ENCODE assay signal across 7 cellular contexts in genomic region chr19:6464070-6464873, GRCh38.
DNase-seq lines count a peak whose midpoint lies in the region; ATAC-seq lines count a peak whose summit lies in the region.

TSS of gene CRB3 (plus strand) at chr19:6464271. CDS start at chr19:6464702, 431 bp downstream.

- peaks cover 20 to 33% of the 10 kb centered on the region in 2 donors for H3K4me1 Mint-ChIP-seq in stimulated activated naive B cell treated with anti-CD40 and anti-IgM and Interleukin-4, amounts not matched to agents 10 μg/mL and 1 μg/mL and 100 μg/mL, for 72 hours

- H3K27me3 Mint-ChIP-seq in stimulated activated naive B cell treated with anti-CD40 and anti-IgM and Interleukin-4, amounts not matched to agents 10 μg/mL and 1 μg/mL and 100 μg/mL, for 72 hours = peaks cover 11 to 20% of the 10 kb centered on the region in 2 donors

- H3K9me3 Mint-ChIP-seq in stimulated activated naive B cell treated with anti-CD40 and anti-IgM and Interleukin-4, amounts not matched to agents 10 μg/mL and 1 μg/mL and 100 μg/mL, for 72 hours = no peaks in the 10 kb centered on the region

- peak within 1 kb of the TSS; percentile 63 to 79 for H3K4me3 Mint-ChIP-seq in stimulated activated naive B cell treated with anti-CD40 and anti-IgM and Interleukin-4, amounts not matched to agents 10 μg/mL and 1 μg/mL and 100 μg/mL, for 72 hours

- DNase-seq in NCI-H1048 (lab: John Stamatoyannopoulos, UW) (peak; percentile 80), iPS-NIHi7 (ENCODE audit: extremely low spot score) (peak; percentile 84), GM19238 (ENCODE audit: insufficient read length, low spot score) (no peak), DMS 273 (lab: John Stamatoyannopoulos, UW; ENCODE audit: unreplicated experiment) (no peak)
- peak; percentile 48 to 49 for DNase-seq in activated CD4-positive, alpha-beta T cell treated with anti-CD3 and anti-CD28 coated beads, Interleukin-2, amount 50 U/mL, for 4 hours
- DNase-seq in stimulated activated naive B cell treated with anti-CD40 and anti-IgM and Interleukin-4, amounts not matched to agents 10 μg/mL and 1 μg/mL and 100 μg/mL, for 72 hours = no peak

- peak within 1 kb of the TSS; percentile 62 for H3K27ac Mint-ChIP-seq in stimulated activated naive B cell treated with anti-CD40 and anti-IgM and Interleukin-4, amounts not matched to agents 10 μg/mL and 1 μg/mL and 100 μg/mL, for 72 hours

- H3K36me3 Mint-ChIP-seq in stimulated activated naive B cell treated with anti-CD40 and anti-IgM and Interleukin-4, amounts not matched to agents 10 μg/mL and 1 μg/mL and 100 μg/mL, for 72 hours = peaks cover 20 to 28% of the 10 kb centered on the region in 2 donors

- ATAC-seq in stimulated activated naive B cell treated with anti-CD40 and anti-IgM and Interleukin-4, amounts not matched to agents 10 μg/mL and 1 μg/mL and 100 μg/mL, for 72 hours (replicated peaks) = no peak
- no peak for ATAC-seq in GM19452 (IDR thresholded peaks at IDR 0.05; ENCODE audit: unreplicated experiment)

Comparison
In these comparisons a context has a peak if more than half of its experiments do, and no peak if none do; other contexts are left out.
1. DNase-seq: peak in NCI-H1048 (single experiment), activated CD4-positive, alpha-beta T cell treated with anti-CD3 and anti-CD28 coated beads, Interleukin-2, amount 50 U/mL, for 4 hours (2 of 2) and iPS-NIHi7 (single experiment); none in stimulated activated naive B cell treated with anti-CD40 and anti-IgM and Interleukin-4, amounts not matched to agents 10 μg/mL and 1 μg/mL and 100 μg/mL, for 72 hours (single experiment), GM19238 (single experiment) and DMS 273 (single experiment).